In genomic region chr16:85090166-85090565, GRCh38 we compare ENCODE assay signal across 2 cellular contexts.
TF ChIP-seq lines count a peak whose summit lies in the region.

No MANE protein-coding gene starts in this region.

TF ChIP-seq in SK-N-SH, 30 proteins besides CTCF, POLR2A, EP300 and RAD21 (continued from another document):
- TF ChIP-seq, protein P1, sequence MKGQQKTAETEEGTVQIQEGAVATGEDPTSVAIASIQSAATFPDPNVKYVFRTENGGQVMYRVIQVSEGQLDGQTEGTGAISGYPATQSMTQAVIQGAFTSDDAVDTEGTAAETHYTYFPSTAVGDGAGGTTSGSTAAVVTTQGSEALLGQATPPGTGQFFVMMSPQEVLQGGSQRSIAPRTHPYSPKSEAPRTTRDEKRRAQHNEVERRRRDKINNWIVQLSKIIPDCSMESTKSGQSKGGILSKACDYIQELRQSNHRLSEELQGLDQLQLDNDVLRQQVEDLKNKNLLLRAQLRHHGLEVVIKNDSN (IDR thresholded peaks at IDR 0.05; ENCODE audit: borderline replicate concordance, low read depth): no peak
- TF ChIP-seq, protein P2, sequence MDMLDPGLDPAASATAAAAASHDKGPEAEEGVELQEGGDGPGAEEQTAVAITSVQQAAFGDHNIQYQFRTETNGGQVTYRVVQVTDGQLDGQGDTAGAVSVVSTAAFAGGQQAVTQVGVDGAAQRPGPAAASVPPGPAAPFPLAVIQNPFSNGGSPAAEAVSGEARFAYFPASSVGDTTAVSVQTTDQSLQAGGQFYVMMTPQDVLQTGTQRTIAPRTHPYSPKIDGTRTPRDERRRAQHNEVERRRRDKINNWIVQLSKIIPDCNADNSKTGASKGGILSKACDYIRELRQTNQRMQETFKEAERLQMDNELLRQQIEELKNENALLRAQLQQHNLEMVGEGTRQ (IDR thresholded peaks at IDR 0.05; ENCODE audit: borderline replicate concordance, low read depth, low read length): no peak
- TF ChIP-seq FOXJ3 (CRISPR knock-in tag; IDR thresholded peaks at IDR 0.05) (no peak), EZH2phosphoT487 (IDR thresholded peaks at IDR 0.05; ENCODE audit: borderline replicate concordance, low read depth) (no peak), FOSL2 (IDR thresholded peaks at IDR 0.05; ENCODE audit: borderline replicate concordance, low read depth) (no peak)
- TF ChIP-seq, protein P3, sequence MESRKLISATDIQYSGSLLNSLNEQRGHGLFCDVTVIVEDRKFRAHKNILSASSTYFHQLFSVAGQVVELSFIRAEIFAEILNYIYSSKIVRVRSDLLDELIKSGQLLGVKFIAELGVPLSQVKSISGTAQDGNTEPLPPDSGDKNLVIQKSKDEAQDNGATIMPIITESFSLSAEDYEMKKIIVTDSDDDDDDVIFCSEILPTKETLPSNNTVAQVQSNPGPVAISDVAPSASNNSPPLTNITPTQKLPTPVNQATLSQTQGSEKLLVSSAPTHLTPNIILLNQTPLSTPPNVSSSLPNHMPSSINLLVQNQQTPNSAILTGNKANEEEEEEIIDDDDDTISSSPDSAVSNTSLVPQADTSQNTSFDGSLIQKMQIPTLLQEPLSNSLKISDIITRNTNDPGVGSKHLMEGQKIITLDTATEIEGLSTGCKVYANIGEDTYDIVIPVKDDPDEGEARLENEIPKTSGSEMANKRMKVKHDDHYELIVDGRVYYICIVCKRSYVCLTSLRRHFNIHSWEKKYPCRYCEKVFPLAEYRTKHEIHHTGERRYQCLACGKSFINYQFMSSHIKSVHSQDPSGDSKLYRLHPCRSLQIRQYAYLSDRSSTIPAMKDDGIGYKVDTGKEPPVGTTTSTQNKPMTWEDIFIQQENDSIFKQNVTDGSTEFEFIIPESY (IDR thresholded peaks at IDR 0.05; ENCODE audit: borderline replicate concordance, low read depth): no peak

TF ChIP-seq in SK-N-SH treated with all-trans-retinoic acid at 6 μM for 48 hours, 23 proteins besides CTCF, POLR2A, EP300 and RAD21 (continued from another document):
- TF ChIP-seq, protein P4, sequence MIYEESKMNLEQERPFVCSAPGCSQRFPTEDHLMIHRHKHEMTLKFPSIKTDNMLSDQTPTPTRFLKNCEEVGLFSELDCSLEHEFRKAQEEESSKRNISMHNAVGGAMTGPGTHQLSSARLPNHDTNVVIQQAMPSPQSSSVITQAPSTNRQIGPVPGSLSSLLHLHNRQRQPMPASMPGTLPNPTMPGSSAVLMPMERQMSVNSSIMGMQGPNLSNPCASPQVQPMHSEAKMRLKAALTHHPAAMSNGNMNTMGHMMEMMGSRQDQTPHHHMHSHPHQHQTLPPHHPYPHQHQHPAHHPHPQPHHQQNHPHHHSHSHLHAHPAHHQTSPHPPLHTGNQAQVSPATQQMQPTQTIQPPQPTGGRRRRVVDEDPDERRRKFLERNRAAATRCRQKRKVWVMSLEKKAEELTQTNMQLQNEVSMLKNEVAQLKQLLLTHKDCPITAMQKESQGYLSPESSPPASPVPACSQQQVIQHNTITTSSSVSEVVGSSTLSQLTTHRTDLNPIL (CRISPR knock-in tag; IDR thresholded peaks at IDR 0.05; ENCODE audit: low read depth): no peak
- TF ChIP-seq, protein P5, sequence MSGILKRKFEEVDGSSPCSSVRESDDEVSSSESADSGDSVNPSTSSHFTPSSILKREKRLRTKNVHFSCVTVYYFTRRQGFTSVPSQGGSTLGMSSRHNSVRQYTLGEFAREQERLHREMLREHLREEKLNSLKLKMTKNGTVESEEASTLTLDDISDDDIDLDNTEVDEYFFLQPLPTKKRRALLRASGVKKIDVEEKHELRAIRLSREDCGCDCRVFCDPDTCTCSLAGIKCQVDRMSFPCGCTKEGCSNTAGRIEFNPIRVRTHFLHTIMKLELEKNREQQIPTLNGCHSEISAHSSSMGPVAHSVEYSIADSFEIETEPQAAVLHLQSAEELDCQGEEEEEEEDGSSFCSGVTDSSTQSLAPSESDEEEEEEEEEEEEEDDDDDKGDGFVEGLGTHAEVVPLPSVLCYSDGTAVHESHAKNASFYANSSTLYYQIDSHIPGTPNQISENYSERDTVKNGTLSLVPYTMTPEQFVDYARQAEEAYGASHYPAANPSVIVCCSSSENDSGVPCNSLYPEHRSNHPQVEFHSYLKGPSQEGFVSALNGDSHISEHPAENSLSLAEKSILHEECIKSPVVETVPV (CRISPR knock-in tag; IDR thresholded peaks at IDR 0.05): no peak
- TF ChIP-seq ZFP30 (CRISPR knock-in tag; IDR thresholded peaks at IDR 0.05): no peak
- TF ChIP-seq BACH2 (CRISPR knock-in tag; IDR thresholded peaks at IDR 0.05; ENCODE audit: borderline replicate concordance): no peak
- no peak for TF ChIP-seq ESRRG (CRISPR knock-in tag; IDR thresholded peaks at IDR 0.05)
- TF ChIP-seq ZFP3 (CRISPR knock-in tag; IDR thresholded peaks at IDR 0.05): no peak
- TF ChIP-seq RARB (CRISPR knock-in tag; IDR thresholded peaks at IDR 0.05): no peak
